In the genomic region with DNA sequence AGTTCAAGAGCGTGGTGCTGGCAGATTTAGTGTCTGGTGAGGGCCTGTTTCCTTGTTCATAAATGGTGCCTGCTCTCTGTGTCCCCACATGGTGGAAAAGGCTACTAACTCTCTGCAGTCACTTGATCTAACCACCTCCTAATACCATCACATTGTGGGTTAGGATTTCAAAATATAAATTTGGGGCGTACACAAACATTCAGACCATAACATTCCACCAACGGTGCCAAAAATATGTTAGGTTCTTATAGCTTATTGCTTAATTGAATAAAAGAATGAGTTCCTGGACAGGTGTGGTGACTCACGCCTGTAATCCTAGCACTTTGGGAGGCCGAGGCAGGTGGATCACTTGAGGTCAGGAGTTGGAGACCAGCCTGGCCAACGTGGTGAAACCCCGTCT, we compare ENCODE assay signal across 16 cellular contexts.
"Had no signal": no experiment of that assay in that cellular context is flagged by ENCODE, and none has a peak within 500 bp of the region (broad histone marks: within the 10 kb centered on the region; RNA-seq: fewer than 3 reads in every experiment).

No MANE protein-coding gene starts in this region.

- H2AFZ ChIP-seq: neural progenitor cell had no signal

- H3K9me3 ChIP-seq: breast epithelium, lower lobe of right lung, upper lobe of left lung had no signal

- H3K4me1 ChIP-seq: breast epithelium, neural progenitor cell had no signal

- DNase-seq: activated gamma-delta T cell treated with Interleukin-2 at 50 U/mL for 16 hours; activated T-cell treated with anti-CD3 and anti-CD28 coated beads, Interleukin-2, amount 50 U/mL, for 1 hour; lower lobe of right lung; naive thymus-derived CD8-positive, alpha-beta T cell; posterior cingulate gyrus; stimulated activated CD4-positive, alpha-beta T cell treated with anti-CD3 and anti-CD28 coated beads, Interleukin-12 subunit alpha, Interleukin-12 subunit beta, amount 100 ng/mL, for 4 hours; stimulated activated CD4-positive, alpha-beta T cell treated with anti-CD3 and anti-CD28 coated beads, Interleukin-4, amount 100 ng/mL, for 4 hours; stimulated activated naive CD8-positive, alpha-beta T cell treated with anti-CD3 and anti-CD28 coated beads, Interleukin-15, Interleukin-2, amounts not matched to agents 100 U/mL and 50 U/mL, for 24 hours; T-helper 9 cell; upper lobe of left lung had no signal

- H3K9ac ChIP-seq: neural progenitor cell had no signal

- H3K27me3 ChIP-seq: breast epithelium, foreskin keratinocyte, upper lobe of left lung had no signal

- H3K4me3 ChIP-seq: breast epithelium, coronary artery, lower lobe of right lung, neural progenitor cell, upper lobe of left lung had no signal

- H3K4me2 ChIP-seq: neural progenitor cell had no signal

- H3K27ac ChIP-seq: breast epithelium, coronary artery, foreskin keratinocyte, lower lobe of right lung, neural progenitor cell, upper lobe of left lung had no signal

- H3K36me3 ChIP-seq: breast epithelium, lower lobe of right lung, neural progenitor cell, upper lobe of left lung had no signal

- ATAC-seq: activated naive CD4-positive, alpha-beta T cell treated with anti-CD3 and anti-CD28 coated beads, Interleukin-2, amount 50 U/mL, for 72 hours; foreskin keratinocyte; left lobe of liver; lower lobe of right lung; naive thymus-derived CD8-positive, alpha-beta T cell; stimulated activated naive CD8-positive, alpha-beta T cell treated with anti-CD3 and anti-CD28 coated beads, Interleukin-15, Interleukin-2, amounts not matched to agents 100 U/mL and 50 U/mL, for 24 hours had no signal
